Comparison of ENCODE assay signal across 7 cellular contexts in genomic region chr1:28176086-28176485, GRCh38. TPM values are rescaled to one million over a fixed set of nuclear protein-coding genes. Genes with fewer than 3 reads are reported as not detected.
DNase-seq lines count a peak whose midpoint lies in the region; ATAC-seq and TF ChIP-seq lines count a peak whose summit lies in the region.
"Not testable (repeated sequence)": the region's sequence is repeated elsewhere in the genome, so short reads cannot be mapped to it uniquely, and the experiment has no call there.

No MANE protein-coding gene starts in this region.

- peak overlapping the region; percentile 67 for H3K27ac Mint-ChIP-seq in memory B cell

- peaks cover 63% of the 10 kb centered on the region for H3K4me1 Mint-ChIP-seq in memory B cell

- peaks cover 19 to 34% (median 24%) of the 10 kb centered on the region in 3 donors for H3K4me1 ChIP-seq in esophagus squamous epithelium
- not testable (repeated sequence) for H3K4me1 ChIP-seq in sigmoid colon
- H3K4me1 ChIP-seq in thoracic aorta (ENCODE audit: control insufficient read depth in 1 of 2, low read depth in 2 of 2), result peaks cover 7 to 11% of the 10 kb centered on the region in 2 donors

- H3K4me3 ChIP-seq in GM08714 (ENCODE audit: low read length) (peak overlapping the region; percentile 32), NB4 (ENCODE audit: low read depth, low read length) (peak overlapping the region; percentile 53), esophagus squamous epithelium (peak overlapping the region in 3 of 4 donors; percentile 5 to 40 (median 22)), sigmoid colon (peak overlapping the region in 3 of 4 donors; percentile 7 to 30 (median 12)), thoracic aorta (peak overlapping the region; percentile 47)

- H3K4me3 Mint-ChIP-seq in memory B cell, result peak overlapping the region; percentile 87

- not testable (repeated sequence) for ATAC-seq in memory B cell (ENCODE audit: low read depth); thoracic aorta (ENCODE audit: insufficient number of reproducible peaks, low FRiP score, low read depth)

- not testable (repeated sequence) for DNase-seq in NB4 (ENCODE audit: low read depth); esophagus squamous epithelium (lab: John Stamatoyannopoulos, UW); memory B cell (ENCODE audit: low spot score in 2 of 2); sigmoid colon; thoracic aorta (ENCODE audit: low spot score)

- not testable (repeated sequence) for TF ChIP-seq POLR2A in NB4 (IDR thresholded peaks at IDR 0.05; ENCODE audit: extremely low read depth, insufficient read length); esophagus squamous epithelium (IDR thresholded peaks at IDR 0.05); sigmoid colon (IDR thresholded peaks at IDR 0.05)

- not testable (repeated sequence) for H3K36me3 Mint-ChIP-seq in memory B cell

- H3K27ac ChIP-seq in angular gyrus (ENCODE audit: low read depth, low read length), result peak overlapping the region; percentile 56
- H3K27ac ChIP-seq in esophagus squamous epithelium, result peak overlapping the region in 3 of 4 donors; percentile 48 to 81 (median 57)
- peak overlapping the region in 2 of 4 donors; percentile 43 to 57 for H3K27ac ChIP-seq in sigmoid colon
- peak overlapping the region in 1 of 2 donors; percentile 24 for H3K27ac ChIP-seq in thoracic aorta

- WGBS in esophagus squamous epithelium, 2 donors, result 62 to 80% methylated on average over 1 to 8 of the region's 8 CpGs
- 66 to 87% methylated on average over 8 of the region's 8 CpGs for WGBS in sigmoid colon, 2 donors

- H3K9me3 ChIP-seq in esophagus squamous epithelium, sigmoid colon, thoracic aorta: not testable (repeated sequence)

- H3K36me3 ChIP-seq in esophagus squamous epithelium, sigmoid colon, thoracic aorta: not testable (repeated sequence)

- TF ChIP-seq CTCF in NB4 (IDR thresholded peaks at IDR 0.05; ENCODE audit: low read depth, low read length); esophagus squamous epithelium (IDR thresholded peaks at IDR 0.05); sigmoid colon (IDR thresholded peaks at IDR 0.05); thoracic aorta (IDR thresholded peaks at IDR 0.05): not testable (repeated sequence)

- not testable (repeated sequence) for H3K27me3 Mint-ChIP-seq in memory B cell

- intact Hi-C loops in esophagus squamous epithelium (cut with DNase I); sigmoid colon (cut with DNase I): not testable (repeated sequence)

- H3K27me3 ChIP-seq in esophagus squamous epithelium; sigmoid colon; thoracic aorta (replicated peaks; ENCODE audit: insufficient read depth): not testable (repeated sequence)

- not testable (repeated sequence) for H3K9me3 Mint-ChIP-seq in memory B cell

- TF ChIP-seq EP300 in sigmoid colon (IDR thresholded peaks at IDR 0.05), result not testable (repeated sequence)

RNA-seq across cellular contexts. Expression of gene PTAFR, which starts 0.4 kb away (rescaled TPM):
- total RNA-seq in esophagus squamous epithelium, result 10 to 100 TPM in 1 of 4 donors, 1 to 10 TPM in 3; 2.7 to 12.8 (median 8.9) TPM
- 1 to 10 TPM; 4.1 to 8.0 (median 4.7) TPM for total RNA-seq in sigmoid colon
- 1 to 10 TPM; 1.8 to 9.9 (median 4.2) TPM for polyA plus RNA-seq in sigmoid colon
- 1 to 10 TPM; 6.5 to 9.2 TPM for total RNA-seq in thoracic aorta

RNA-seq across cellular contexts. Expression of gene DNAJC8, which starts 56.7 kb away (rescaled TPM):
- total RNA-seq in esophagus squamous epithelium, result 10 to 100 TPM; 27.4 to 55.1 (median 48.9) TPM
- total RNA-seq in sigmoid colon, result 10 to 100 TPM; 87.8 to 94.3 (median 94.2) TPM
- polyA plus RNA-seq in sigmoid colon, result 10 to 100 TPM; 64.5 to 79.3 (median 73.2) TPM
- 10 to 100 TPM; 33.3 to 60.4 TPM for total RNA-seq in thoracic aorta

RNA-seq across cellular contexts. Expression of gene ATP5IF1, which starts 59.8 kb away (rescaled TPM):
- total RNA-seq in esophagus squamous epithelium (100 to 1,000 TPM; 142 to 284 (median 180) TPM), sigmoid colon (100 to 1,000 TPM; 167 to 260 (median 205) TPM), thoracic aorta (100 to 1,000 TPM in 1 of 2 donors, 10 to 100 TPM in 1; 90.2 to 133 TPM)
- 1,000 to 10,000 TPM in 1 of 3 donors, 100 to 1,000 TPM in 2; 663 to 1,120 (median 759) TPM for polyA plus RNA-seq in sigmoid colon
